In the genomic region with DNA sequence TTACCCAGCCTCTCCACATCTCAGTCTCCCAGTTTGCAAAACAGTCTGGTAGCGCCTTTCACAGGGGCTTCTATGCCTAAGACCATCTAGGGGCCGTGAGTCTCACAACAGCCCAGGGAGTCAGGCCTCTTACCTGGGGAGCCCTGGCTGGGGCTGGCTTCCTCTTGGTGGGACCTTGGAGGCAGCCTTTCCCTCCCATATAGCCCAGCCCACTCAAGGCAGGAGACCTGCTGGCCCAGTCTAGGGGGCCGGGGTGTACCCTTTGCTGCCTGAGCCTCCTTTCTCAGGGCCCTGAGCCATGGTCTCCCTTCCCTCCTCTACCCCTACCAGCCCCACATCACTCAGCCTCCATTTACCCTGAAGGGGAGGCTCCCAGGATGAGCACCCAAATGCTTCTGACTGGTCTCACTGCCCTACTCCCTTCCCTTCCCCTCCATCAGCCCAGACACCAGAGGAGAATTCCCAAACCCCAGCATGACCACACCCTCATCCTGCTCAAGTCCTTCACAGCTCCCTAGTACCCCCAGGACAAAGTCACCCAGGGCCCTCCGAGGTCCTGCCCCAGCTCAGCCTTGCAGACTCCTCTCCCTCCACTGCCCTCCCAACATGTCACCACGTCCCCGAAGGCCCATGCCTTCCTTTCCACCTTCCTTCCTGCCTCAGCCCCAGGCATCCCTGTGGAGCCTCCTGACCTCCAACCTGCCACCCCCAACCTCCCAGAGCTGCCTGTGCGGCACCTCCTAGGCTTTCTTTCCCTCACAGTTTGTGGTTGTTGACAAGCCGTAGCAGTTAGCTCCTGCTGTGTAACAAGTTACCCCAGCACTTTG, we compare ENCODE assay signal across 1 cellular context.
TF ChIP-seq lines count a peak whose summit lies in the region.

No MANE protein-coding gene starts in this region.

TF ChIP-seq in HepG2, 621 proteins besides CTCF, POLR2A, EP300 and RAD21:
- no peak for TF ChIP-seq NAIF1 (CRISPR knock-in tag; IDR thresholded peaks at IDR 0.05; ENCODE audit: borderline replicate concordance)
- TF ChIP-seq RBAK (CRISPR knock-in tag; IDR thresholded peaks at IDR 0.05) = peak; percentile 80; the same call in 1 of the 2 replicates
TF ChIP-seq in HepG2: peak in this region for 1.
